ENCODE assay signal across 12 cellular contexts in genomic region chr15:50816191-50816590, GRCh38. TPM values are rescaled to one million over a fixed set of nuclear protein-coding genes. Genes with fewer than 3 reads are reported as not detected.
DNase-seq lines count a peak whose midpoint lies in the region; ATAC-seq, FAIRE-seq and TF ChIP-seq lines count a peak whose summit lies in the region.
"Had no signal": no experiment of that assay in that cellular context is flagged by ENCODE, and none has a peak within 500 bp of the region (broad histone marks: within the 10 kb centered on the region; RNA-seq: fewer than 3 reads in every experiment).

No MANE protein-coding gene starts in this region.

- no peak for TF ChIP-seq RAD21 in A549 (conservative IDR thresholded peaks at IDR 0.05 in 1 of 2, IDR thresholded peaks at IDR 0.05 in 1 of 2)

- H3K4me1 ChIP-seq in A549 (peaks cover 7% of the 10 kb centered on the region; the same call in 1 of the 3 replicates), SJCRH30 (0 out of 2 replicates have a peak, but pooled peaks cover 4% of the 10 kb centered on the region)

- H3K27ac ChIP-seq in A549 (no peak overlapping the region), SJCRH30 (no peak overlapping the region)
- H3K27ac ChIP-seq: hepatocyte had no signal

- H3K9me3 ChIP-seq in A549 (no peaks in the 10 kb centered on the region), SJCRH30 (replicated peaks) (no peaks in the 10 kb centered on the region)
- H3K9me3 ChIP-seq: SK-N-SH had no signal

- DNase-seq in A549 (ENCODE audit: low read depth in 1 of 2, low spot score in 1 of 2) (no peak), HEK293T (ENCODE audit: extremely low spot score) (peak; percentile 37), SJCRH30 (peak; percentile 17 to 54), iPS-NIHi7 (ENCODE audit: extremely low spot score) (peak; percentile 27), COLO829 (ENCODE audit: low spot score) (no peak), NCI-H2171 treated with DMSO at 0.1 percent for 48 hours (lab: John Stamatoyannopoulos, UW) (no peak)
- DNase-seq in central memory CD4-positive, alpha-beta T cell: no peak
- DNase-seq: COR-L47, dermis blood vessel endothelial cell, SK-N-SH had no signal

- CTCF ChIA-PET in A549 (lab: Yijun Ruan, JAX) (interaction anchor here (0.6 to 2.0 kb wide), 2 partner anchors 15 to 180 kb away, joined by 3 to 4 read pairs; no protein-coding TSS in a partner anchor), HEK293T (lab: Yijun Ruan, JAX) (no interaction called here)

- no peak for TF ChIP-seq CTCF in A549 (IDR thresholded peaks at IDR 0.05)

- no peaks in the 10 kb centered on the region for H3K36me3 ChIP-seq in SJCRH30

- POLR2A ChIA-PET in A549 (lab: Yijun Ruan, JAX) (no interaction called here), HEK293T (lab: Yijun Ruan, JAX) (no interaction called here)

- 46% methylated on average over 2 of the region's 2 CpGs for WGBS in A549 (ENCODE audit: missing lambda C conversion rate)

- no peaks in the 10 kb centered on the region for H3K27me3 ChIP-seq in SJCRH30
- H3K27me3 ChIP-seq: hepatocyte had no signal

- no peak for TF ChIP-seq POLR2A in A549 (IDR thresholded peaks at IDR 0.05; ENCODE audit: low read length)

- no peak for TF ChIP-seq EP300 in A549 (IDR thresholded peaks at IDR 0.05)

- H3K4me3 ChIP-seq in A549 (no peak overlapping the region), SJCRH30 (no peak overlapping the region)
- H3K4me3 ChIP-seq: hepatocyte had no signal

- no peak for FAIRE-seq in A549 (lab: Jason Lieb, UNC)

- peak overlapping the region; percentile 9; the same call in 1 of the 3 replicates for H3K4me2 ChIP-seq in A549
- H3K4me2 ChIP-seq: hepatocyte, SK-N-SH had no signal

- ATAC-seq in A549 (peak in 1 of 2 experiments; percentile 38; a peak in 2 of 6 replicates), HG03521 (IDR thresholded peaks at IDR 0.05; ENCODE audit: unreplicated experiment) (no peak)

TF ChIP-seq in A549, 52 proteins besides CTCF, POLR2A, EP300 and RAD21:
- TF ChIP-seq PBX3 (IDR thresholded peaks at IDR 0.05) (no peak), ESRRA (IDR thresholded peaks at IDR 0.05; ENCODE audit: borderline replicate concordance, low read length) (no peak), ZFP36 (IDR thresholded peaks at IDR 0.05; ENCODE audit: borderline replicate concordance, partially characterized antibody) (no peak), MAZ (IDR thresholded peaks at IDR 0.05; ENCODE audit: borderline replicate concordance, low read depth, low read length) (no peak), FOSB (CRISPR knock-in tag; IDR thresholded peaks at IDR 0.05) (no peak), FOSL2 (IDR thresholded peaks at IDR 0.05) (no peak), FOSL2 (CRISPR knock-in tag; IDR thresholded peaks at IDR 0.05) (no peak)
- TF ChIP-seq, protein P1, sequence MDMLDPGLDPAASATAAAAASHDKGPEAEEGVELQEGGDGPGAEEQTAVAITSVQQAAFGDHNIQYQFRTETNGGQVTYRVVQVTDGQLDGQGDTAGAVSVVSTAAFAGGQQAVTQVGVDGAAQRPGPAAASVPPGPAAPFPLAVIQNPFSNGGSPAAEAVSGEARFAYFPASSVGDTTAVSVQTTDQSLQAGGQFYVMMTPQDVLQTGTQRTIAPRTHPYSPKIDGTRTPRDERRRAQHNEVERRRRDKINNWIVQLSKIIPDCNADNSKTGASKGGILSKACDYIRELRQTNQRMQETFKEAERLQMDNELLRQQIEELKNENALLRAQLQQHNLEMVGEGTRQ (IDR thresholded peaks at IDR 0.05): no peak

TF ChIP-seq in HEK293T, 16 proteins besides CTCF, POLR2A, EP300 and RAD21:
- TF ChIP-seq FOXM1 (IDR thresholded peaks at IDR 0.05; ENCODE audit: borderline replicate concordance) (no peak), NFRKB (IDR thresholded peaks at IDR 0.05) (no peak), ARNT (IDR thresholded peaks at IDR 0.05) (no peak), SP1 (IDR thresholded peaks at IDR 0.05) (no peak), FOXK2 (IDR thresholded peaks at IDR 0.05) (no peak), ZNF384 (IDR thresholded peaks at IDR 0.05) (no peak), PKNOX1 (IDR thresholded peaks at IDR 0.05) (no peak), FOXA1 (IDR thresholded peaks at IDR 0.05) (no peak), L3MBTL2 (conservative IDR thresholded peaks at IDR 0.05) (no peak), LEF1 (IDR thresholded peaks at IDR 0.05; ENCODE audit: borderline replicate concordance) (no peak), SUZ12 (IDR thresholded peaks at IDR 0.05) (no peak)

RNA-seq across cellular contexts. Expression of gene SPPL2A, which starts 50.7 kb away (rescaled TPM):
- polyA plus RNA-seq in A549 (2011; rRNA removed) (138 and 163 TPM in 2 replicates), A549 (2017; fragmentation: RNase III; extraction: RNeasy Plus Mini Kit Qiagen cat#74134 plus additional on column Dnase treatment) (81.3 to 91.9 TPM (median 87.7 TPM) in 3 replicates)
- 34.3 and 47.5 TPM in 2 replicates for polyA plus RNA-seq in A549 (2012; cell fraction: cytosol; rRNA removed)
- 65.9 and 77.7 TPM in 2 replicates for polyA plus RNA-seq in A549 (2012; cell fraction: nucleus; rRNA removed)
- 53.0 and 61.3 TPM in 2 replicates for polyA minus RNA-seq in A549 (2011; rRNA and poly(A)+ RNA removed)
- total RNA-seq in SJCRH30 (2014; rRNA removed; shearing (Covaris generic)): 39.1 and 39.3 TPM in 2 replicates

Comparison
In these comparisons a context has a peak if more than half of its experiments do, and no peak if none do; other contexts are left out.
1. DNase-seq: peak in HEK293T (single experiment), SJCRH30 (2 of 2) and iPS-NIHi7 (single experiment); none in A549 (0 of 2), COLO829 (single experiment), central memory CD4-positive, alpha-beta T cell (single experiment) and NCI-H2171 treated with DMSO at 0.1 percent for 48 hours (single experiment).